In the genomic region with DNA sequence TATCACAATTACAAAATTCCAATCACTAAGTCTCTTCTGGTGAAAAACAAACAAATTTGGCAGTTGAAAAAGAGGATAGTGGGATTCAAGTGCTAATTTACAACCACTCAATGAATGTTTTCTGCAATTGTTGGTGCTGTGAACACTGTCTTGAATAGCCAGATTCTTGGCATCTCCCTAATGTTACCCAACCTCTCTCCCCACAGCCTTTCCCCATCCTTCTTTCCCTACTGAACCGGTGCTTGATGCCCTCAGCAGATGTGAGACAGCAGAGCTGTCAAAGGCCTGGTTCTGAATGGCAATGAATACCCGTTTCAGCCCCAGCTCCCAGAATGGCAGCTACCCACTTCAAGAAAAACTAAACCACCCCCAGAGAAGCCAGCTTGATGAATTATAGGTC, we compare ENCODE assay signal across 22 cellular contexts. TPM values are rescaled to one million over a fixed set of nuclear protein-coding genes. Genes with fewer than 3 reads are reported as not detected.
A peak's percentile ranks its signal among the peaks of the same experiment; 100 is the strongest.
DNase-seq lines count a peak whose midpoint lies in the region; TF ChIP-seq lines count a peak whose summit lies in the region.
"Had no signal": no experiment of that assay in that cellular context is flagged by ENCODE, and none has a peak within 500 bp of the region (broad histone marks: within the 10 kb centered on the region; RNA-seq: fewer than 3 reads in every experiment).

No MANE protein-coding gene starts in this region.

- H3K36me3 Mint-ChIP-seq in brain, result peaks cover 5% of the 10 kb centered on the region

- no peak overlapping the region for H3K4me3 Mint-ChIP-seq in brain
- H3K4me3 Mint-ChIP-seq: CD14-positive monocyte; CD8-positive, alpha-beta memory T cell; IgD-negative memory B cell had no signal

- H3K27ac Mint-ChIP-seq in brain, result peak overlapping the region in 3 of 5 experiments; percentile 30 to 76 (median 36)
- H3K27ac Mint-ChIP-seq: CD14-positive monocyte had no signal

- H3K4me2 ChIP-seq in parathyroid adenoma (ENCODE audit: low read length), result no peak overlapping the region
- H3K4me2 ChIP-seq: KMS-11 had no signal

- TF ChIP-seq CTCF in brain (conservative IDR thresholded peaks at IDR 0.05) (no peak), parathyroid adenoma (IDR thresholded peaks at IDR 0.05) (no peak), thyroid gland (IDR thresholded peaks at IDR 0.05) (no peak)

- TF ChIP-seq POLR2A in thyroid gland (IDR thresholded peaks at IDR 0.05), result no peak

- H3K9ac ChIP-seq in parathyroid adenoma, result no peak overlapping the region
- H3K9ac ChIP-seq: KMS-11 had no signal

- 84 to 87% methylated on average over 2 of the region's 2 CpGs for WGBS in thyroid gland, 2 donors

- H3K27ac ChIP-seq in parathyroid adenoma, result no peak overlapping the region
- H3K27ac ChIP-seq in thyroid gland, result peak overlapping the region in 2 of 3 donors; percentile 14
- H3K27ac ChIP-seq: HL-60, KMS-11 had no signal

- H3K4me3 ChIP-seq in parathyroid adenoma (ENCODE audit: low read depth, low read length), result no peak overlapping the region
- H3K4me3 ChIP-seq in thyroid gland (replicated peaks in 1 of 3), result no peak overlapping the region

- H3K4me1 ChIP-seq in parathyroid adenoma, result peaks cover 10% of the 10 kb centered on the region
- peaks cover 7 to 17% of the 10 kb centered on the region in 2 donors for H3K4me1 ChIP-seq in thyroid gland
- H3K4me1 ChIP-seq: BE2C had no signal

- H3K36me3 ChIP-seq in parathyroid adenoma (ENCODE audit: control insufficient read depth, insufficient read depth, low read length) (no peaks in the 10 kb centered on the region), thyroid gland (no peaks in the 10 kb centered on the region)
- H3K36me3 ChIP-seq: BE2C had no signal

- no peaks in the 10 kb centered on the region for H3K79me2 ChIP-seq in parathyroid adenoma

- H3K4me1 Mint-ChIP-seq in brain, result peaks cover 22% of the 10 kb centered on the region
- H3K4me1 Mint-ChIP-seq: CD8-positive, alpha-beta memory T cell had no signal

- H3K27me3 Mint-ChIP-seq in brain, result no peaks in the 10 kb centered on the region
- H3K27me3 Mint-ChIP-seq: IgD-negative memory B cell had no signal

- H2AFZ ChIP-seq in parathyroid adenoma, result peak overlapping the region; percentile 20

- DNase-seq in GM03348 (ENCODE audit: low spot score), result peak; percentile 16
- no peak for DNase-seq in thyroid gland
- no peak for DNase-seq in NCI-H1092 (lab: John Stamatoyannopoulos, UW)
- no peak for DNase-seq in occipital lobe (lab: John Stamatoyannopoulos, UW)
- no peak for DNase-seq in activated effector memory CD4-positive, alpha-beta T cell treated with anti-CD3 and anti-CD28 coated beads, Interleukin-2, amount 50 U/mL, for 16 hours
- DNase-seq: BE2C; CD8-positive, alpha-beta memory T cell; DMS79 treated with DMSO at 0.1 percent for 48 hours; GF-D8; MM.1S; NCI-H1048; NCI-H1436 treated with DMSO at 0.1 percent for 48 hours; NCI-H187 treated with DMSO at 0.1 percent for 48 hours; NCI-H446 treated with DMSO at 0.1 percent for 48 hours; NCI-H526; SHP77 treated with DMSO at 0.1 percent for 48 hours had no signal

- peaks cover 11 to 23% (median 20%) of the 10 kb centered on the region in 5 experiments for H3K9me3 Mint-ChIP-seq in brain

- H3K9me3 ChIP-seq in parathyroid adenoma (ENCODE audit: control insufficient read depth, low read length) (no peaks in the 10 kb centered on the region), thyroid gland (no peaks in the 10 kb centered on the region)
- H3K9me3 ChIP-seq: BE2C had no signal

- intact Hi-C loops in thyroid gland (cut with DNase I), result no loop called here

- H3K27me3 ChIP-seq in parathyroid adenoma (ENCODE audit: control insufficient read depth, insufficient read depth, low read length) (no peaks in the 10 kb centered on the region), thyroid gland (no peaks in the 10 kb centered on the region)
- H3K27me3 ChIP-seq: BE2C had no signal

RNA-seq across cellular contexts. Expression of a gene that starts 22.5 kb away (rescaled TPM):
- polyA plus RNA-seq in brain (ENCODE audit: insufficient read depth, low read depth, low replicate concordance), result 26.5 TPM
- 10 to 100 TPM; 13.1 to 28.5 (median 20.2) TPM for total RNA-seq in thyroid gland
- 6.6 TPM for total RNA-seq in occipital lobe
